In the genomic region with DNA sequence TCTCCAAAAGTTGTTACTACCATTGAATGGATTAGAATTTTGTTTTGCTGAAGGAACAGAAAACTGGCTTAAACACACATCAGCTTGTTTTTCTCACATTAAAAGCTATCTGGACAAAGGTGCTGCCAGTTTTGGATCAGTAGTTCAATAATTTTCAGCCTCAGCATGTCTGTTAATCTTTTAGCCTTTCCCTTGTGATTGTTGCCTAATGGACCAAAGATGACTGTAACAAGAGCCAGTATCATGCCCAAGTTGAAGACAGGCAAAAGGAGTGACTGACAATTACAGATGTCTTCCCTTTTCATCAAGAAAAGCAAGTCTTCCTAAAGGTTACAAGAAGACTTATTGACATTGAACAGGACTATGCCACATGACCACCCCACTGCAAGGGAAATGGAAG, we compare ENCODE assay signal across 12 cellular contexts.
DNase-seq lines count a peak whose midpoint lies in the region; TF ChIP-seq lines count a peak whose summit lies in the region.
"Had no signal": no experiment of that assay in that cellular context is flagged by ENCODE, and none has a peak within 500 bp of the region (broad histone marks: within the 10 kb centered on the region; RNA-seq: fewer than 3 reads in every experiment).

No MANE protein-coding gene starts in this region.

- peak overlapping the region; percentile 46 for H3K27ac Mint-ChIP-seq in HFFc6
- H3K27ac Mint-ChIP-seq in nephron, result peak overlapping the region; percentile 63 to 92 (median 88)

- H3K36me3 Mint-ChIP-seq in HFFc6 (ENCODE audit: low read depth) (peaks cover 13% of the 10 kb centered on the region), nephron (ENCODE audit: low read depth) (peaks cover 23% of the 10 kb centered on the region)

- H3K4me3 Mint-ChIP-seq in HFFc6 (peak overlapping the region; percentile 68), nephron (peak overlapping the region in 1 of 3 experiments; percentile 40)

- H3K4me1 ChIP-seq in endocrine pancreas (ENCODE audit: control insufficient read depth, insufficient read depth, low read length), result peaks cover 18% of the 10 kb centered on the region

- no peaks in the 10 kb centered on the region for H3K27me3 ChIP-seq in endocrine pancreas (ENCODE audit: control insufficient read depth, insufficient read depth, low read length)

- DNase-seq in HFFc6, result no peak
- DNase-seq in SHP77 treated with DMSO at 0.1 percent for 48 hours (lab: John Stamatoyannopoulos, UW), result no peak
- no peak for DNase-seq in GDM1 (lab: John Stamatoyannopoulos, UW)
- DNase-seq in dermis blood vessel endothelial cell, result no peak
- DNase-seq in AG08396 (ENCODE audit: low spot score), result no peak
- DNase-seq: C1 segment of cervical spinal cord, KBM-7, NCI-H1105 treated with DMSO at 0.1 percent for 48 hours, NCI-H187, NCI-H446 had no signal

- peak overlapping the region; percentile 82 for H3K4me3 ChIP-seq in endocrine pancreas (ENCODE audit: control insufficient read depth, insufficient read depth, low read length)

- no peaks in the 10 kb centered on the region for H3K9me3 ChIP-seq in endocrine pancreas (ENCODE audit: control insufficient read depth, low read length)

- H3K9me3 Mint-ChIP-seq in HFFc6 (no peaks in the 10 kb centered on the region), nephron (no peaks in the 10 kb centered on the region)

- H3K27me3 Mint-ChIP-seq in HFFc6 (ENCODE audit: insufficient read depth) (no peaks in the 10 kb centered on the region), nephron (ENCODE audit: low read depth) (no peaks in the 10 kb centered on the region)

- H3K36me3 ChIP-seq in endocrine pancreas (ENCODE audit: control insufficient read depth, insufficient read depth, low read length), result no peaks in the 10 kb centered on the region

- peaks cover 14% of the 10 kb centered on the region for H3K4me1 Mint-ChIP-seq in HFFc6 (ENCODE audit: low read depth)
- H3K4me1 Mint-ChIP-seq in nephron, result peaks cover 19% of the 10 kb centered on the region

- no peak overlapping the region for H3K9ac ChIP-seq in endocrine pancreas (ENCODE audit: control insufficient read depth, insufficient read depth, low read length)

- no peak for TF ChIP-seq CTCF in HFFc6 (IDR thresholded peaks at IDR 0.05)
- TF ChIP-seq CTCF in nephron (IDR thresholded peaks at IDR 0.05; ENCODE audit: unreplicated experiment in 3 of 3), result no peak
